ENCODE assay signal across 11 cellular contexts in the genomic region with DNA sequence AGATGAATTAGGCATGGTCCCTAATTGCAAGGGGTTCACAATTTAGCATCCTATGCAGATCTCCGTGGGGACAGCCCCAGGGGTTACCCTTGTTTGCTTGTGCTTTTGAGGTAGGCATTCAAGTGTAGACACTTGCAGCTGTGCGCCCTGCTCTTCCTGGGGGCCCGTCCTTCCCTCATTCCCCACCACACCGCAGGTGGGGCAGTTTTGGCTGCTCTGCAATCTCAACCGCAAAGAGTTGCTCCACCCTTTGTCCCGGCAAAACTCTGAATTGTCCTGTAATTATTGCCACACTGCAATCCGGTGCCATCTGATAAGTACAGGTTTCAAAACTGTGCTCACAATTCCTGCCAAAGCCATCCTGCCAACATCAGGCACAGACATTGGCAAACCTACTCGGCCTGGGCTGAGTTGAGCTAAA.
DNase-seq lines count a peak whose midpoint lies in the region; ATAC-seq, FAIRE-seq and TF ChIP-seq lines count a peak whose summit lies in the region.
"Had no signal": no experiment of that assay in that cellular context is flagged by ENCODE, and none has a peak within 500 bp of the region (broad histone marks: within the 10 kb centered on the region; RNA-seq: fewer than 3 reads in every experiment).

No MANE protein-coding gene starts in this region.

- H3K79me2 ChIP-seq in PC-9 (ENCODE audit: low read depth), result no peaks in the 10 kb centered on the region
- no peaks in the 10 kb centered on the region for H3K79me2 ChIP-seq in keratinocyte (ENCODE audit: control insufficient read depth, insufficient read depth, low read length)

- peak; percentile 76 for FAIRE-seq in keratinocyte (lab: Jason Lieb, UNC)

- TF ChIP-seq CTCF in Calu3 (IDR thresholded peaks at IDR 0.05; ENCODE audit: unreplicated experiment) (no peak), PC-9 (conservative IDR thresholded peaks at IDR 0.05) (no peak), keratinocyte (optimal IDR thresholded peaks at IDR 0.05 in 1 of 3, IDR thresholded peaks at IDR 0.05 in 1 of 3, conservative IDR thresholded peaks at IDR 0.05 in 1 of 3; ENCODE audit: extremely low read depth in 1 of 3, insufficient read depth in 2 of 3, low read length in 3 of 3) (no peak), vagina (IDR thresholded peaks at IDR 0.05) (no peak)

- BruUV-seq in Calu3 (replicated peaks; lab: Mats Ljungman, UMichigan), result no TSS peak
- no TSS peak for BruUV-seq in PC-9 (replicated peaks; lab: Mats Ljungman, UMichigan)

- CTCF ChIA-PET in Calu3 (lab: Charles Lee), result no interaction called here
- CTCF ChIA-PET in PC-9 (lab: Charles Lee), result interaction anchor here (1.0 to 3.1 kb wide), 2 partner anchors 40 to 66 kb away, joined by 4 to 17 read pairs; no protein-coding TSS in a partner anchor

- H3K27me3 Mint-ChIP-seq in Calu3 (ENCODE audit: unreplicated experiment), result no peaks in the 10 kb centered on the region

- no peaks in the 10 kb centered on the region for H3K9me2 ChIP-seq in PC-9 (ENCODE audit: insufficient read depth)

- no peaks in the 10 kb centered on the region for H3K36me3 ChIP-seq in PC-9 (ENCODE audit: low read depth)
- no peaks in the 10 kb centered on the region for H3K36me3 ChIP-seq in keratinocyte (ENCODE audit: control insufficient read depth in 2 of 2, extremely low read depth in 1 of 2, insufficient read depth in 2 of 2, low read length in 2 of 2)
- H3K36me3 ChIP-seq in vagina, result no peaks in the 10 kb centered on the region

- H3K9me3 Mint-ChIP-seq in Calu3 (ENCODE audit: low read depth, unreplicated experiment), result no peaks in the 10 kb centered on the region
- H3K9me3 Mint-ChIP-seq: activated T-helper 2 cell treated with anti-CD3 and anti-CD28 coated beads, Interferon-gamma antibody, Interleukin-2, Interleukin-4, amounts not matched to agents 10 μg/mL and 5 μg/mL and 100 μg/mL, durations not matched to agents 14 hours and 24 hours and 36 hours had no signal

- H3K4me1 Mint-ChIP-seq in Calu3 (ENCODE audit: low read depth, unreplicated experiment), result peaks cover 25% of the 10 kb centered on the region

- H3K4me3 ChIP-seq in PC-9 (no peak overlapping the region), keratinocyte (ENCODE audit: control insufficient read depth in 2 of 3, extremely low read depth in 1 of 3, insufficient read depth in 2 of 3, low read depth in 1 of 3, low read length in 3 of 3) (no peak overlapping the region), vagina (no peak overlapping the region)

- H3K9me3 ChIP-seq in PC-9 (ENCODE audit: insufficient read depth, low read depth) (no peaks in the 10 kb centered on the region), keratinocyte (ENCODE audit: control insufficient read depth, low read depth, low read length) (no peaks in the 10 kb centered on the region), vagina (no peaks in the 10 kb centered on the region)

- H3K36me3 Mint-ChIP-seq in Calu3 (ENCODE audit: insufficient read depth, unreplicated experiment), result no peaks in the 10 kb centered on the region

- TF ChIP-seq POLR2A in vagina (IDR thresholded peaks at IDR 0.05), result no peak

- no peaks in the 10 kb centered on the region for H3K9me1 ChIP-seq in keratinocyte (ENCODE audit: control insufficient read depth, extremely low read depth, insufficient read depth, low read length)

- H3F3A ChIP-seq in PC-9 (ENCODE audit: insufficient read depth, low read depth), result peaks cover 21% of the 10 kb centered on the region

- H3K27me3 ChIP-seq in PC-9 (ENCODE audit: insufficient read depth, low read depth) (no peaks in the 10 kb centered on the region), keratinocyte (ENCODE audit: control insufficient read depth, extremely low read depth, insufficient read depth, low read length) (no peaks in the 10 kb centered on the region), vagina (no peaks in the 10 kb centered on the region)

- H2AFZ ChIP-seq in PC-9 (no peak overlapping the region), keratinocyte (ENCODE audit: control insufficient read depth, low read length) (no peak overlapping the region)

- H3K9ac ChIP-seq in keratinocyte (ENCODE audit: control insufficient read depth, extremely low read depth, insufficient read depth, low read length), result peak overlapping the region; percentile 29

- DNase-seq in Calu3 (peak; percentile 11), PC-9 (peak; percentile 87 to 92), keratinocyte (ENCODE audit: low read depth, low spot score) (no peak), COLO829 (ENCODE audit: low spot score) (no peak), vagina (ENCODE audit: extremely low spot score in 2 of 2) (no peak)
- DNase-seq: glutamatergic neuron, NCI-H446 treated with DMSO at 0.1 percent for 48 hours had no signal

- no peak overlapping the region for H3K4me3 Mint-ChIP-seq in Calu3 (ENCODE audit: low read depth, unreplicated experiment)

- H3K27ac ChIP-seq in PC-9 (peak overlapping the region; percentile 61), keratinocyte (ENCODE audit: control insufficient read depth, insufficient read depth, low read length) (peak overlapping the region; percentile 85), vagina (no peak overlapping the region)

- H3K4me2 ChIP-seq in PC-9 (peak overlapping the region; percentile 61), keratinocyte (ENCODE audit: control insufficient read depth, extremely low read depth, insufficient read depth, low read depth, low read length) (peak overlapping the region; percentile 86)

- H3K27ac Mint-ChIP-seq in Calu3 (ENCODE audit: unreplicated experiment), result peak overlapping the region; percentile 2
- H3K27ac Mint-ChIP-seq: activated T-helper 2 cell treated with anti-CD3 and anti-CD28 coated beads, Interferon-gamma antibody, Interleukin-2, Interleukin-4, amounts not matched to agents 10 μg/mL and 5 μg/mL and 100 μg/mL, durations not matched to agents 14 hours and 24 hours and 36 hours had no signal

- ATAC-seq in HG02610 (IDR thresholded peaks at IDR 0.05; ENCODE audit: unreplicated experiment) (peak; percentile 75), HG03039 (IDR thresholded peaks at IDR 0.05; ENCODE audit: unreplicated experiment) (no peak)
- ATAC-seq in activated CD4-positive, CD25-positive, alpha-beta regulatory T cell treated with anti-CD3 and anti-CD28 coated beads, Interleukin-2, amount 50 U/mL, for 24 hours, result no peak

- H3K4me1 ChIP-seq in PC-9 (replicated peaks; ENCODE audit: insufficient read depth), result peaks cover 42% of the 10 kb centered on the region
- H3K4me1 ChIP-seq in keratinocyte (ENCODE audit: control insufficient read depth, extremely low read depth, insufficient read depth, low read length), result peaks cover 63% of the 10 kb centered on the region
- H3K4me1 ChIP-seq in vagina, result peaks cover 35% of the 10 kb centered on the region

- intact Hi-C loops in Calu3 (cut with micrococcal nuclease; ENCODE audit: unreplicated experiment) (no loop called here), PC-9 (cut with micrococcal nuclease; ENCODE audit: unreplicated experiment) (loop anchor here (1.0 to 5.0 kb wide), 6 partner anchors 9 to 430 kb away; a partner anchor contains a TSS), vagina (cut with DNase I) (no loop called here)

- H4K20me1 ChIP-seq in PC-9 (ENCODE audit: insufficient read depth) (no peaks in the 10 kb centered on the region), keratinocyte (ENCODE audit: control insufficient read depth, extremely low read depth, insufficient read depth, low read length) (no peaks in the 10 kb centered on the region)

- POLR2A ChIA-PET in PC-9 (lab: Charles Lee; ENCODE audit: unreplicated experiment), result interaction anchor here (0.6 to 1.2 kb wide), 9 partner anchors 8 to 1453 kb away, joined by 3 to 8 read pairs (median 5); a partner anchor contains a TSS

- dilution Hi-C loops in keratinocyte (cut with MboI; ENCODE audit: extremely low pct_ligation_motif_present, low sequenced_read_pairs), result no loop called here

Comparison
In these comparisons a context has a peak if more than half of its experiments do, and no peak if none do; other contexts are left out.
1. DNase-seq: peak in Calu3 (single experiment) and PC-9 (2 of 2); none in keratinocyte (single experiment), COLO829 (single experiment) and vagina (0 of 2).